18 cellular contexts compared by ENCODE assay signal in the genomic region with DNA sequence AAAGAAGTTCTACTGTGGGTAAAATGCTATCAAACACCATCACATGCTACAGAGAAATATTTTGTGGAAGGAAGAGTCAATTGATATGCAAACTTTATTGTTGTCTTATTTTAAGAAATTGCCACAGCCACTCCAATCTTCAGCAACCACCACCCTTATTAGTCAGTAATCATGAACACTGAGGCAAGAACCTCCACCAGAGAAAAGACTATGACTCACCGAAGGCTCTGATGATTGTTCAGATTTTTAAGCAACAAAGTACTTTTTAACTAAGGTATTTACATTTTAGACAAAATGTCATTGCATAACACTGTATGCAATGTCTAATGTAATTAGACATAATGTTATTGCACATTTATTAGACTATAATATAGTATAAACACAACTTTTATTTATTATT. TPM values are rescaled to one million over a fixed set of nuclear protein-coding genes. Genes with fewer than 3 reads are reported as not detected.
DNase-seq lines count a peak whose midpoint lies in the region; ATAC-seq, FAIRE-seq and TF ChIP-seq lines count a peak whose summit lies in the region.
"Had no signal": no experiment of that assay in that cellular context is flagged by ENCODE, and none has a peak within 500 bp of the region (broad histone marks: within the 10 kb centered on the region; RNA-seq: fewer than 3 reads in every experiment).

No MANE protein-coding gene starts in this region.

- CTCF ChIA-PET in PC-9 (lab: Charles Lee) = no interaction called here
- CTCF ChIA-PET in CD4-positive, alpha-beta T cell (lab: Charles Lee) = no interaction called here

- H2AFZ ChIP-seq in PC-9 = no peak overlapping the region

- H3K4me3 ChIP-seq in PC-9 = no peak overlapping the region
- H3K4me3 ChIP-seq: prostate gland had no signal

- H3K79me2 ChIP-seq in PC-9 (ENCODE audit: low read depth) = no peaks in the 10 kb centered on the region

- DNase-seq in AG20443 (ENCODE audit: low spot score) (peak; percentile 61), PC-9 (peak in 1 of 2 experiments; percentile 43), epithelial cell of prostate (ENCODE audit: low read depth, low spot score) (peak; percentile 50), non-pigmented ciliary epithelial cell (ENCODE audit: low read depth) (peak; percentile 34), NCI-H2196 (lab: John Stamatoyannopoulos, UW; ENCODE audit: unreplicated experiment) (no peak), GM12891 (ENCODE audit: insufficient read length, low spot score) (no peak)
- DNase-seq in CD4-positive, alpha-beta T cell = no peak
- DNase-seq: activated CD8-positive, alpha-beta memory T cell treated with anti-CD3 and anti-CD28 coated beads, Interleukin-2, amount 50 U/mL, for 48 hours; CD4-positive, alpha-beta memory T cell; islet precursor cell; NCI-H2081; stimulated activated CD4-positive, alpha-beta T cell treated with anti-CD3 and anti-CD28 coated beads, Interleukin-4, amount 100 ng/mL, for 1 hour had no signal

- H3K9me3 Mint-ChIP-seq in CD4-positive, alpha-beta T cell = peaks cover 8% of the 10 kb centered on the region

- peak overlapping the region; percentile 17; the same call in 1 of the 2 replicates for H3K4me2 ChIP-seq in PC-9
- H3K4me2 ChIP-seq: KMS-11 had no signal

- H3K27ac Mint-ChIP-seq in CD4-positive, alpha-beta T cell = no peak overlapping the region
- H3K27ac Mint-ChIP-seq: activated naive CD4-positive, alpha-beta T cell treated with anti-CD3 and anti-CD28 coated beads, Interleukin-2, amount 50 U/mL, for 72 hours; CD4-positive, alpha-beta memory T cell; stimulated activated effector memory CD8-positive, alpha-beta T cell treated with anti-CD3 and anti-CD28 coated beads, Interleukin-12 subunit alpha, Interleukin-12 subunit beta, amount 100 ng/mL, for 72 hours had no signal

- H3K27ac ChIP-seq in PC-9 (peak overlapping the region; percentile 23; the same call in 1 of the 2 replicates), epithelial cell of prostate (peak overlapping the region; percentile 74)
- H3K27ac ChIP-seq in CD4-positive, alpha-beta T cell (ENCODE audit: low read depth, low read length) = no peak overlapping the region
- H3K27ac ChIP-seq: KMS-11, prostate gland had no signal

- no peak for ATAC-seq in HG03571 (IDR thresholded peaks at IDR 0.05; ENCODE audit: unreplicated experiment)
- ATAC-seq in CD4-positive, alpha-beta T cell (ENCODE audit: poor library complexity) = no peak
- ATAC-seq: activated naive CD4-positive, alpha-beta T cell treated with anti-CD3 and anti-CD28 coated beads, Interleukin-2, amount 50 U/mL, for 72 hours; stimulated activated effector memory CD8-positive, alpha-beta T cell treated with anti-CD3 and anti-CD28 coated beads, Interleukin-12 subunit alpha, Interleukin-12 subunit beta, amount 100 ng/mL, for 72 hours had no signal

- H3F3A ChIP-seq in PC-9 (ENCODE audit: insufficient read depth, low read depth) = peaks cover 5% of the 10 kb centered on the region; the same call in 1 of the 2 replicates

- no peak for TF ChIP-seq POLR2A in GM12891 (IDR thresholded peaks at IDR 0.05; ENCODE audit: low read depth, low read length)

- no peaks in the 10 kb centered on the region for H3K9me2 ChIP-seq in PC-9 (ENCODE audit: insufficient read depth)

- no peaks in the 10 kb centered on the region for H3K4me1 Mint-ChIP-seq in CD4-positive, alpha-beta T cell (ENCODE audit: low read depth)
- H3K4me1 Mint-ChIP-seq: CD4-positive, alpha-beta memory T cell had no signal

- H4K20me1 ChIP-seq in PC-9 (ENCODE audit: insufficient read depth) = no peaks in the 10 kb centered on the region

- FAIRE-seq in GM12891 (lab: Jason Lieb, UNC) = no peak
- FAIRE-seq: urothelium cell line had no signal

- BruUV-seq in PC-9 (replicated peaks; lab: Mats Ljungman, UMichigan) = no TSS peak

- H3K4me1 ChIP-seq in PC-9 (replicated peaks; ENCODE audit: insufficient read depth) = peaks cover 9% of the 10 kb centered on the region
- H3K4me1 ChIP-seq: prostate gland had no signal

- intact Hi-C loops in PC-9 (cut with micrococcal nuclease; ENCODE audit: unreplicated experiment) = no loop called here
- intact Hi-C loops in CD4-positive, alpha-beta T cell (cut with DNase I, micrococcal nuclease) = no loop called here

- H3K9me3 ChIP-seq in PC-9 (ENCODE audit: insufficient read depth, low read depth) = peaks cover 16% of the 10 kb centered on the region
- H3K9me3 ChIP-seq in CD4-positive, alpha-beta T cell (ENCODE audit: control insufficient read depth, low read length) = peaks cover 16% of the 10 kb centered on the region
- H3K9me3 ChIP-seq: prostate gland had no signal

- peaks cover 34% of the 10 kb centered on the region for H3K36me3 Mint-ChIP-seq in CD4-positive, alpha-beta T cell (ENCODE audit: low read depth)
- H3K36me3 Mint-ChIP-seq: stimulated activated effector memory CD8-positive, alpha-beta T cell treated with anti-CD3 and anti-CD28 coated beads, Interleukin-12 subunit alpha, Interleukin-12 subunit beta, amount 100 ng/mL, for 72 hours had no signal

- no peak overlapping the region for H3K4me3 Mint-ChIP-seq in CD4-positive, alpha-beta T cell
- H3K4me3 Mint-ChIP-seq: CD4-positive, alpha-beta memory T cell; stimulated activated effector memory CD8-positive, alpha-beta T cell treated with anti-CD3 and anti-CD28 coated beads, Interleukin-12 subunit alpha, Interleukin-12 subunit beta, amount 100 ng/mL, for 72 hours had no signal

- H3K27me3 ChIP-seq in PC-9 (ENCODE audit: insufficient read depth, low read depth) = no peaks in the 10 kb centered on the region
- H3K27me3 ChIP-seq in CD4-positive, alpha-beta T cell (ENCODE audit: control insufficient read depth, insufficient read depth, low read length) = no peaks in the 10 kb centered on the region

- H3K27me3 Mint-ChIP-seq in CD4-positive, alpha-beta T cell = no peaks in the 10 kb centered on the region
- H3K27me3 Mint-ChIP-seq: CD4-positive, alpha-beta memory T cell had no signal

- no peaks in the 10 kb centered on the region for H3K36me3 ChIP-seq in PC-9 (ENCODE audit: low read depth)
- H3K36me3 ChIP-seq: prostate gland had no signal

- TF ChIP-seq CTCF in PC-9 (conservative IDR thresholded peaks at IDR 0.05) = no peak
- TF ChIP-seq CTCF in CD4-positive, alpha-beta T cell (IDR thresholded peaks at IDR 0.05) = no peak

- POLR2A ChIA-PET in PC-9 (lab: Charles Lee; ENCODE audit: unreplicated experiment) = no interaction called here
- POLR2A ChIA-PET in CD4-positive, alpha-beta T cell (lab: Charles Lee) = no interaction called here

TF ChIP-seq in GM12891, 5 proteins besides CTCF, POLR2A, EP300 and RAD21:
- no peak for TF ChIP-seq SPI1 (IDR thresholded peaks at IDR 0.05; ENCODE audit: low read depth, low read length)
- TF ChIP-seq POU2F2 (IDR thresholded peaks at IDR 0.05; ENCODE audit: low read depth, low read length) = no peak
- TF ChIP-seq PAX5 (IDR thresholded peaks at IDR 0.05; ENCODE audit: insufficient read depth, low read length, severe bottlenecking) = no peak
- no peak for TF ChIP-seq POLR2AphosphoS5 (IDR thresholded peaks at IDR 0.05; ENCODE audit: low read depth, low read length)
- no peak for TF ChIP-seq TAF1 (IDR thresholded peaks at IDR 0.05; ENCODE audit: low read depth, low read length)

RNA-seq across cellular contexts. Expression of gene MMP24, which starts 26.2 kb away (rescaled TPM):
- 0.45 and 0.48 TPM in 2 replicates for total RNA-seq in PC-9 (2021)
- polyA plus RNA-seq in GM12891 (2012; ENCODE audit: low read depth, missing spikeins) = 0.17 TPM
- not detected for total RNA-seq in CD4-positive, alpha-beta T cell
- total RNA-seq: activated naive CD4-positive, alpha-beta T cell treated with anti-CD3 and anti-CD28 coated beads, Interleukin-2, amount 50 U/mL, for 72 hours had no signal

RNA-seq across cellular contexts. Expression of gene PROCR, which starts 28.4 kb away (rescaled TPM):
- total RNA-seq in PC-9 (2021) = 5.1 and 7.5 TPM in 2 replicates
- polyA plus RNA-seq in GM12891 (2012; ENCODE audit: low read depth, missing spikeins) = 6.8 TPM
- under 1 TPM; 0.33 to 0.61 TPM for total RNA-seq in CD4-positive, alpha-beta T cell

RNA-seq across cellular contexts. Expression of gene EDEM2, which starts 53.1 kb away (rescaled TPM):
- 28.6 and 34.9 TPM in 2 replicates for total RNA-seq in PC-9 (2021)
- polyA plus RNA-seq in GM12891 (2012; ENCODE audit: low read depth, missing spikeins) = 12.4 TPM
- total RNA-seq in CD4-positive, alpha-beta T cell = 10 to 100 TPM; 12.2 to 12.6 TPM

Comparison
In these comparisons a context has a peak if more than half of its experiments do, and no peak if none do; other contexts are left out.
1. DNase-seq: peak in AG20443 (single experiment), epithelial cell of prostate (single experiment) and non-pigmented ciliary epithelial cell (single experiment); none in NCI-H2196 (single experiment), GM12891 (single experiment) and CD4-positive, alpha-beta T cell (0 of 10).